ENCODE assay signal across 16 cellular contexts in the genomic region with DNA sequence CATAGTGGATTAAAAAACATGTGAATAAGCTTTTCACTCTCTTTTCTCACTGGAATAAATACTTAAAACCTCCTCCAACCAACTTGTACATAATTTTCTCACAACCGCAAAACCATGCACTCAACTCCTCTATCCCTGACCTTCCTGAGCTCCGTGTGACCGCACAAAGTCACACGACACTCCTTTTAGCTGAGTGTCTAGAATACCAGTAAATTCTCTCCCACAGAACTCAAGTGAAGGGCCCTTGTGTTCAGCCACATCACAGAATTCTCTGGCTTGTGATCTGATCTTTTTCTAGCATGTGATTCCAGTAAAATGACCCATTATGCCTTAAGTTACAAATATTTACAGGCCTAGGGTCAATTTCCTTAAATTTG.
DNase-seq lines count a peak whose midpoint lies in the region; ATAC-seq and TF ChIP-seq lines count a peak whose summit lies in the region.
"Had no signal": no experiment of that assay in that cellular context is flagged by ENCODE, and none has a peak within 500 bp of the region (broad histone marks: within the 10 kb centered on the region; RNA-seq: fewer than 3 reads in every experiment).

No MANE protein-coding gene starts in this region.

- H3K9me3 ChIP-seq in neural progenitor cell (ENCODE audit: low read depth), result no peaks in the 10 kb centered on the region
- H3K9me3 ChIP-seq: A549, Peyer's patch had no signal

- peaks cover 16% of the 10 kb centered on the region for H3K27me3 Mint-ChIP-seq in neural progenitor cell (ENCODE audit: insufficient read depth, low read depth)

- H3K9ac ChIP-seq in neural progenitor cell, result no peak overlapping the region

- H2AFZ ChIP-seq in neural progenitor cell (replicated peaks), result no peak overlapping the region

- H3K4me2 ChIP-seq in neural progenitor cell, result no peak overlapping the region
- H3K4me2 ChIP-seq: A549 had no signal

- DNase-seq in DMS79 treated with DMSO at 0.1 percent for 48 hours (lab: John Stamatoyannopoulos, UW) (peak; percentile 17), NCI-H2196 treated with DMSO at 0.1 percent for 48 hours (lab: John Stamatoyannopoulos, UW; ENCODE audit: unreplicated experiment) (peak; percentile 71), epidermal melanocyte (ENCODE audit: insufficient read length, low spot score) (peak; percentile 57), neural progenitor cell (ENCODE audit: low spot score) (no peak), NCI-H82 (lab: John Stamatoyannopoulos, UW) (no peak), T1000 (lab: John Stamatoyannopoulos, UW) (no peak)
- no peak for DNase-seq in activated CD4-positive, alpha-beta T cell treated with anti-CD3 and anti-CD28 coated beads for 48 hours
- DNase-seq: C1 segment of cervical spinal cord, Kasumi-1, NCI-H1105 treated with DMSO at 0.1 percent for 48 hours, NCI-H1694 treated with DMSO at 0.1 percent for 48 hours, NCI-H2171, Peyer's patch, Right ventricle myocardium superior had no signal

- H3K36me3 ChIP-seq in neural progenitor cell, result no peaks in the 10 kb centered on the region
- H3K36me3 ChIP-seq: Peyer's patch had no signal

- peaks cover 5% of the 10 kb centered on the region for H3K9me3 Mint-ChIP-seq in neural progenitor cell

- H3K27ac Mint-ChIP-seq in neural progenitor cell, result peak overlapping the region; percentile 32

- no peak overlapping the region for H3K4me3 ChIP-seq in neural progenitor cell
- H3K4me3 ChIP-seq: A549, Peyer's patch had no signal

- no peaks in the 10 kb centered on the region for H4K20me1 ChIP-seq in neural progenitor cell (ENCODE audit: low read depth)

- H3F3A ChIP-seq in neural progenitor cell (ENCODE audit: low read depth), result no peaks in the 10 kb centered on the region

- H3K79me2 ChIP-seq in neural progenitor cell (ENCODE audit: low read depth), result no peaks in the 10 kb centered on the region

- peak overlapping the region; percentile 4 for H3K4me3 Mint-ChIP-seq in neural progenitor cell

- H3K27ac ChIP-seq in neural progenitor cell, result no peak overlapping the region
- H3K27ac ChIP-seq: A549, Peyer's patch had no signal

- no peak for ATAC-seq in GM19035 (IDR thresholded peaks at IDR 0.05; ENCODE audit: unreplicated experiment)
- ATAC-seq: A549 had no signal

- H3K4me1 ChIP-seq in neural progenitor cell, result peaks cover 12% of the 10 kb centered on the region
- H3K4me1 ChIP-seq: A549, Peyer's patch had no signal

- peaks cover 4% of the 10 kb centered on the region for H3K36me3 Mint-ChIP-seq in neural progenitor cell

- H3K4me1 Mint-ChIP-seq in neural progenitor cell, result peaks cover 45% of the 10 kb centered on the region

- TF ChIP-seq CTCF in neural progenitor cell (IDR thresholded peaks at IDR 0.05), result no peak

- H3K27me3 ChIP-seq in neural progenitor cell, result no peaks in the 10 kb centered on the region
- H3K27me3 ChIP-seq: Peyer's patch had no signal

Comparison
In these comparisons a context has a peak if more than half of its experiments do, and no peak if none do; other contexts are left out.
1. DNase-seq: peak in DMS79 treated with DMSO at 0.1 percent for 48 hours (single experiment), NCI-H2196 treated with DMSO at 0.1 percent for 48 hours (single experiment) and epidermal melanocyte (single experiment); none in neural progenitor cell (single experiment), NCI-H82 (single experiment), T1000 (single experiment) and activated CD4-positive, alpha-beta T cell treated with anti-CD3 and anti-CD28 coated beads for 48 hours (single experiment).